8 cellular contexts compared by ENCODE assay signal in genomic region chr12:126874427-126875026, GRCh38.
DNase-seq lines count a peak whose midpoint lies in the region; ATAC-seq and TF ChIP-seq lines count a peak whose summit lies in the region.

No MANE protein-coding gene starts in this region.

- CTCF ChIA-PET in GM10248 (lab: Yijun Ruan, JAX) (interaction anchor here (0.9 to 2.8 kb wide), 20 partner anchors 8 to 1692 kb away, joined by 3 to 21 read pairs (median 4); no protein-coding TSS in a partner anchor), HEK293 (lab: Yijun Ruan, JAX) (interaction anchor here (0.6 to 1.4 kb wide), 10 partner anchors 8 to 1691 kb away, joined by 3 to 6 read pairs (median 3); no protein-coding TSS in a partner anchor), mammary epithelial cell (lab: Charles Lee; ENCODE audit: low non-redundant PET) (no interaction called here)

- H4K20me1 ChIP-seq in mammary epithelial cell (ENCODE audit: insufficient read depth, low read length): no peaks in the 10 kb centered on the region

- H3K36me3 ChIP-seq in HEK293 (ENCODE audit: control insufficient read depth in 2 of 2, insufficient read depth in 1 of 2, low read length in 2 of 2): no peaks in the 10 kb centered on the region
- no peaks in the 10 kb centered on the region for H3K36me3 ChIP-seq in mammary epithelial cell (ENCODE audit: insufficient read depth, low read length)

- H3K27me3 ChIP-seq in mammary epithelial cell (ENCODE audit: insufficient read depth, low read length): no peaks in the 10 kb centered on the region

- peak; percentile 63 for DNase-seq in GM10248 (ENCODE audit: extremely low spot score)
- DNase-seq in NCI-H1417 (lab: John Stamatoyannopoulos, UW): peak; percentile 26 to 50 (median 41)
- DNase-seq in mammary epithelial cell: peak; percentile 21
- DNase-seq in left colon: peak; percentile 35 to 70
- peak in 2 of 3 donors; percentile 13 to 57 for DNase-seq in stimulated activated CD4-positive, alpha-beta T cell treated with anti-CD3 and anti-CD28 coated beads, TNF-alpha, amount 100 ng/mL, for 1 hour (ENCODE audit: low read depth in 3 of 3, low spot score in 1 of 3)

- no peaks in the 10 kb centered on the region for H3K79me2 ChIP-seq in mammary epithelial cell (ENCODE audit: insufficient read depth, low read length)

- H3K4me2 ChIP-seq in mammary epithelial cell (ENCODE audit: insufficient read depth, low read depth, low read length): no peak overlapping the region

- no peak overlapping the region for H2AFZ ChIP-seq in mammary epithelial cell (ENCODE audit: low read depth, low read length)

- peak; percentile 97 for TF ChIP-seq CTCF in GM10248 (IDR thresholded peaks at IDR 0.05; ENCODE audit: control extremely low read depth, extremely low read depth, low read depth, missing control alignments)
- peak; percentile 18; the same call in 1 of the 2 replicates for TF ChIP-seq CTCF in HEK293 (tag by site-specific recombination; IDR thresholded peaks at IDR 0.05)
- peak; percentile 24; the same call in 1 of the 2 replicates for TF ChIP-seq CTCF in WI38 (IDR thresholded peaks at IDR 0.05; ENCODE audit: low read depth, low read length)
- peak; percentile 87 to 96 for TF ChIP-seq CTCF in mammary epithelial cell (conservative IDR thresholded peaks at IDR 0.05 in 1 of 2, IDR thresholded peaks at IDR 0.05 in 1 of 2; ENCODE audit: extremely low read depth in 1 of 2, insufficient read depth in 1 of 2, low read depth in 1 of 2, low read length in 2 of 2)

- no TSS peak for BruUV-seq in mammary epithelial cell (replicated peaks; lab: Mats Ljungman, UMichigan)

- POLR2A ChIA-PET in GM10248 (lab: Yijun Ruan, JAX) (no interaction called here), HEK293 (lab: Yijun Ruan, JAX) (no interaction called here)

- ATAC-seq in left colon (peak; percentile 90), GM18520 (IDR thresholded peaks at IDR 0.05; ENCODE audit: unreplicated experiment) (no peak)

- H3K9me3 ChIP-seq in HEK293 (ENCODE audit: control insufficient read depth, insufficient read depth, low read depth, low read length): no peaks in the 10 kb centered on the region
- no peaks in the 10 kb centered on the region for H3K9me3 ChIP-seq in mammary epithelial cell (replicated peaks; ENCODE audit: insufficient read depth, low read length)

- WGBS in mammary epithelial cell (ENCODE audit: low coverage, missing lambda C conversion rate): 0% methylated on average over 2 of the region's 8 CpGs

- no peak overlapping the region for H3K27ac ChIP-seq in HEK293 (ENCODE audit: extremely low read depth, low read depth, low read length)
- no peak overlapping the region for H3K27ac ChIP-seq in mammary epithelial cell (ENCODE audit: insufficient read depth, low read depth, low read length)

- in situ Hi-C loops in mammary epithelial cell (cut with MboI; ENCODE audit: low sequenced_read_pairs in 2 of 2): no loop called here

- H3K4me1 ChIP-seq in HEK293 (ENCODE audit: control insufficient read depth, insufficient read depth, low read length) (no peaks in the 10 kb centered on the region), mammary epithelial cell (ENCODE audit: insufficient read depth, low read length) (no peaks in the 10 kb centered on the region)

- dilution Hi-C loops in mammary epithelial cell (cut with HindIII; ENCODE audit: low sequenced_read_pairs): no loop called here

- no peak overlapping the region for H3K4me3 ChIP-seq in HEK293 (ENCODE audit: low read depth, low read length)
- H3K4me3 ChIP-seq in WI38 (ENCODE audit: low read depth, low read length): no peak overlapping the region
- no peak overlapping the region for H3K4me3 ChIP-seq in mammary epithelial cell (replicated peaks in 1 of 3; ENCODE audit: insufficient read depth in 1 of 3, low read depth in 2 of 3, low read length in 3 of 3)

- no peak overlapping the region for H3K9ac ChIP-seq in mammary epithelial cell (ENCODE audit: insufficient read depth, low read length)

- intact Hi-C loops in mammary epithelial cell (cut with micrococcal nuclease) (loop anchor here (1.0 to 5.0 kb wide), 3 partner anchors 92 to 1691 kb away; no protein-coding TSS in a partner anchor), left colon (cut with DNase I, micrococcal nuclease) (loop anchor here in 1 of 2 donors (5.0 kb wide), 1 partner anchor 1342 kb away; no protein-coding TSS in a partner anchor)

TF ChIP-seq in HEK293, 187 proteins besides CTCF, POLR2A, EP300 and RAD21:
- TF ChIP-seq ZNF791 (tag by site-specific recombination; IDR thresholded peaks at IDR 0.05): no peak
- peak; percentile 38 for TF ChIP-seq ZNF654 (tag by site-specific recombination; IDR thresholded peaks at IDR 0.05; ENCODE audit: low read depth)
- 0 out of 2 replicates have a peak, but pooled peaks have one; percentile 51 for TF ChIP-seq PRDM1 (tag by site-specific recombination; IDR thresholded peaks at IDR 0.05)
- no peak for TF ChIP-seq ZFP41 (tag by site-specific recombination; IDR thresholded peaks at IDR 0.05; ENCODE audit: borderline replicate concordance)

Comparison
In these comparisons a context has a peak if more than half of its experiments do, and no peak if none do; other contexts are left out.
1. CTCF ChIP-seq: peak in every context shown above with its lines; median percentile 97 in GM10248; 92 in mammary epithelial cell; 24 in WI38; 18 in HEK293.